Comparison of ENCODE assay signal across 8 cellular contexts in genomic region chr3:49940667-49941249, GRCh38. TPM values are rescaled to one million over a fixed set of nuclear protein-coding genes. Genes with fewer than 3 reads are reported as not detected.
A peak's percentile ranks its signal among the peaks of the same experiment; 100 is the strongest.
DNase-seq lines count a peak whose midpoint lies in the region; ATAC-seq, FAIRE-seq and TF ChIP-seq lines count a peak whose summit lies in the region.

No MANE protein-coding gene starts in this region.

- H3K79me2 ChIP-seq in GM12878 (ENCODE audit: control insufficient read depth, insufficient read depth, low read length) (peaks cover 51% of the 10 kb centered on the region), mesendoderm (ENCODE audit: control insufficient read depth, insufficient read depth, low read length) (peaks cover 39% of the 10 kb centered on the region)

- DNase-seq in A673 (ENCODE audit: low spot score) (no peak), HEK293T (ENCODE audit: extremely low spot score) (no peak), GM12878 (ENCODE audit: low read depth, low spot score) (no peak), mesendoderm (no peak), C1 segment of cervical spinal cord (lab: John Stamatoyannopoulos, UW) (no peak), NCI-H345 (lab: John Stamatoyannopoulos, UW) (no peak), head of caudate nucleus (no peak)

- intact Hi-C loops in A673 (cut with micrococcal nuclease; ENCODE audit: unreplicated experiment), result no loop called here
- intact Hi-C loops in GM12878 (cut with micrococcal nuclease; ENCODE audit: unreplicated experiment), result no loop called here
- intact Hi-C loops in head of caudate nucleus (cut with DNase I), result loop anchor here (10.0 kb wide), 1 partner anchor 154 kb away; no protein-coding TSS in a partner anchor

- no peak for TF ChIP-seq CTCF in A673 (conservative IDR thresholded peaks at IDR 0.05; ENCODE audit: low read depth, low read length)
- TF ChIP-seq CTCF in GM12878 (IDR thresholded peaks at IDR 0.05 in 2 of 3, conservative IDR thresholded peaks at IDR 0.05 in 1 of 3; ENCODE audit: control insufficient read depth in 2 of 3, extremely low read depth in 1 of 3, insufficient read depth in 1 of 3, low read depth in 3 of 3, low read length in 3 of 3), result no peak

- TF ChIP-seq RAD21 in GM12878 (IDR thresholded peaks at IDR 0.05; ENCODE audit: insufficient read depth, low read depth, low read length), result no peak

- FAIRE-seq in GM12878 (lab: Jason Lieb, UNC), result no peak

- peak overlapping the region; percentile 78 for H2BK5ac ChIP-seq in mesendoderm (ENCODE audit: low read length)

- H3K23ac ChIP-seq in mesendoderm (ENCODE audit: low read length), result peak overlapping the region; percentile 100

- H3K4me1 ChIP-seq in A673 (ENCODE audit: insufficient read depth, low read length, poor library complexity, severe bottlenecking) (no peaks in the 10 kb centered on the region), GM12878 (ENCODE audit: control insufficient read depth, insufficient read depth, low read length) (peaks cover 5% of the 10 kb centered on the region; the same call in 1 of the 2 replicates), mesendoderm (ENCODE audit: control insufficient read depth, low read depth, low read length) (peaks cover 5% of the 10 kb centered on the region)

- WGBS in GM12878 (ENCODE audit: insufficient coverage, insufficient replicate concordance, low lambda C conversion rate, missing lambda C conversion rate), result 4% methylated on average over 21 of the region's 23 CpGs
- WGBS in mesendoderm (ENCODE audit: extremely low coverage, insufficient coverage, low lambda C conversion rate), result no CpG with 5 or more reads among the region's 23 CpGs

- peak overlapping the region; percentile 87 for H3K27ac ChIP-seq in A673 (ENCODE audit: low read depth, low read length, poor library complexity, severe bottlenecking)
- H3K27ac ChIP-seq in GM12878 (ENCODE audit: control insufficient read depth, insufficient read depth), result peak overlapping the region; percentile 93
- peak overlapping the region; percentile 94 for H3K27ac ChIP-seq in mesendoderm (ENCODE audit: low read depth, low read length)

- peak overlapping the region; percentile 48 for H2AFZ ChIP-seq in GM12878 (ENCODE audit: control insufficient read depth, low read depth, low read length)

- no peaks in the 10 kb centered on the region for H3K9me3 ChIP-seq in A673 (ENCODE audit: low read depth, low read length, poor library complexity, severe bottlenecking)
- no peaks in the 10 kb centered on the region; the same call in 2 of the 3 replicates for H3K9me3 ChIP-seq in GM12878 (replicated peaks; ENCODE audit: control insufficient read depth, insufficient read depth, low read length)

- no peak for TF ChIP-seq POLR2A in GM12878 (IDR thresholded peaks at IDR 0.05; ENCODE audit: low read depth, low read length)

- no peak for ATAC-seq in GM12878
- no peak for ATAC-seq in HG02884 (IDR thresholded peaks at IDR 0.05; ENCODE audit: unreplicated experiment)

- POLR2A ChIA-PET in A673 (lab: Charles Lee; ENCODE audit: low non-redundant PET) (interaction anchor here (0.6 kb wide), 1 partner anchor 436 kb away, joined by 4 read pairs; no protein-coding TSS in a partner anchor), HEK293T (lab: Yijun Ruan, JAX) (interaction anchor here (1.0 to 2.8 kb wide), 12 partner anchors 9 to 164 kb away, joined by 3 to 72 read pairs (median 6); partner anchors contain the start of genes IP6K1 and MON1A), GM12878 (lab: Charles Lee) (interaction anchor here (0.6 to 4.5 kb wide), 4 partner anchors 10 to 149 kb away, joined by 3 to 38 read pairs (median 8); partner anchors contain the start of gene MON1A)

- no peak for TF ChIP-seq EP300 in GM12878 (IDR thresholded peaks at IDR 0.05; ENCODE audit: borderline replicate concordance in 1 of 2, control insufficient read depth in 1 of 2, low read depth in 2 of 2, low read length in 2 of 2)

- peak overlapping the region; percentile 76 for H3K4me3 ChIP-seq in A673 (ENCODE audit: low read depth, low read length, poor library complexity, severe bottlenecking)
- peak overlapping the region; percentile 97 for H3K4me3 ChIP-seq in GM12878
- H3K4me3 ChIP-seq in mesendoderm (ENCODE audit: low read length), result peak overlapping the region; percentile 100

- no peak overlapping the region for H2BK120ac ChIP-seq in mesendoderm (ENCODE audit: low read depth, low read length)

- H3K4ac ChIP-seq in mesendoderm (ENCODE audit: low read depth, low read length), result peak overlapping the region; percentile 64

- no peak overlapping the region for H2AK5ac ChIP-seq in mesendoderm (ENCODE audit: low read length)

- H4K20me1 ChIP-seq in GM12878 (ENCODE audit: control insufficient read depth, insufficient read depth), result no peaks in the 10 kb centered on the region

- H3K4me2 ChIP-seq in GM12878 (ENCODE audit: control insufficient read depth, insufficient read depth) (peak overlapping the region; percentile 68), mesendoderm (ENCODE audit: low read length) (peak overlapping the region; percentile 94)

- RAD21 ChIA-PET in GM12878 (lab: Charles Lee; ENCODE audit: unreplicated experiment), result interaction anchor here (0.8 to 2.5 kb wide), 6 partner anchors 8 to 138 kb away, joined by 3 to 8 read pairs (median 4); partner anchors contain the start of genes INKA1 and MON1A

- no peaks in the 10 kb centered on the region for H3K27me3 ChIP-seq in A673 (replicated peaks; ENCODE audit: insufficient read depth, low read depth, low read length, poor library complexity)
- no peaks in the 10 kb centered on the region for H3K27me3 ChIP-seq in GM12878 (replicated peaks in 1 of 2; ENCODE audit: control insufficient read depth in 2 of 2, insufficient read depth in 2 of 2, low read length in 1 of 2)
- no peaks in the 10 kb centered on the region for H3K27me3 ChIP-seq in mesendoderm (ENCODE audit: insufficient read depth, low read length, poor library complexity)

- H3K18ac ChIP-seq in mesendoderm (ENCODE audit: low read length), result peak overlapping the region; percentile 57

- SMC1A ChIA-PET in GM12878 (lab: Charles Lee; ENCODE audit: uncharacterized antibody, unreplicated experiment), result interaction anchor here (1.3 to 2.0 kb wide), 3 partner anchors 10 to 127 kb away, joined by 4 to 7 read pairs (median 6); partner anchors contain the start of genes MON1A and UBA7

- H4K5ac ChIP-seq in mesendoderm (ENCODE audit: low read length), result no peak overlapping the region

- H3K9ac ChIP-seq in GM12878 (ENCODE audit: control insufficient read depth, insufficient read depth, low read length) (peak overlapping the region; percentile 94), mesendoderm (ENCODE audit: low read length) (peak overlapping the region; percentile 99)

- in situ Hi-C loops in GM12878 (cut with MboI), result no loop called here

- H2BK15ac ChIP-seq in mesendoderm (replicated peaks; ENCODE audit: low read depth), result no peak overlapping the region

- peaks cover 4% of the 10 kb centered on the region for H3K79me1 ChIP-seq in mesendoderm (ENCODE audit: low read length)

- peak overlapping the region; percentile 99 for H3K56ac ChIP-seq in mesendoderm (ENCODE audit: low read length)

- BruUV-seq in A673 (replicated peaks; lab: Mats Ljungman, UMichigan) (TSS peak; percentile 76), GM12878 (replicated peaks; lab: Mats Ljungman, UMichigan) (TSS peak; percentile 81)

- CTCF ChIA-PET in A673 (lab: Charles Lee) (no interaction called here), HEK293T (lab: Yijun Ruan, JAX) (interaction anchor here (0.6 to 1.0 kb wide), 4 partner anchors 21 to 107 kb away, joined by 3 to 5 read pairs (median 3); no protein-coding TSS in a partner anchor), GM12878 (lab: Yijun Ruan, JAX) (interaction anchor here (0.7 to 1.6 kb wide), 5 partner anchors 7 to 152 kb away, joined by 3 to 5 read pairs (median 4); no protein-coding TSS in a partner anchor)

- no peak overlapping the region for H4K8ac ChIP-seq in mesendoderm (ENCODE audit: low read depth, low read length)

- H3K36me3 ChIP-seq in A673 (ENCODE audit: insufficient read depth, low read length, poor library complexity, severe bottlenecking) (no peaks in the 10 kb centered on the region), GM12878 (ENCODE audit: control insufficient read depth in 2 of 2, insufficient read depth in 2 of 2, low read length in 1 of 2) (no peaks in the 10 kb centered on the region), mesendoderm (ENCODE audit: control insufficient read depth, insufficient read depth, low read length) (no peaks in the 10 kb centered on the region)

RNA-seq across cellular contexts. Expression of gene RBM6, which starts 0.8 kb away (rescaled TPM):
- total RNA-seq in A673 (2021), result 55.9 and 64.3 TPM in 2 replicates
- total RNA-seq in GM12878 (2013; cell fraction: nucleolus; rRNA removed), result 400 and 435 TPM in 2 replicates
- total RNA-seq in GM12878 (2014; rRNA removed), result 56.4 and 62.5 TPM in 2 replicates
- total RNA-seq in GM12878 (2014; rRNA removed; fragmentation: Illumina TruSeq; extraction: Trizol), result 94.1 and 94.6 TPM in 2 replicates
- total RNA-seq in GM12878 (2021), result 66.5 and 72.7 TPM in 2 replicates
- 45.2 TPM for polyA plus RNA-seq in GM12878 (2011; ENCODE audit: low read depth)
- polyA plus RNA-seq in GM12878 (2011; rRNA removed), result 103 and 128 TPM in 2 replicates
- polyA plus RNA-seq in GM12878 (2011; cell fraction: cytosol; rRNA removed), result 50.3 and 56.4 TPM in 2 replicates
- polyA plus RNA-seq in GM12878 (2011; cell fraction: nucleus; rRNA removed), result 317 and 335 TPM in 2 replicates
- polyA plus RNA-seq in GM12878 (2012), result 67.7 and 87.7 TPM in 2 replicates
- polyA plus RNA-seq in GM12878 (2014; fragmentation: Illumina TruSeq; extraction: Trizol), result 102 and 136 TPM in 2 replicates
- 10 to 100 TPM; 45.3 to 84.4 TPM for polyA plus RNA-seq in GM12878 (2014; fragmentation: Nextera tagmentation; extraction: Ambion mirVana)
- 73.6 and 89.8 TPM in 2 replicates for polyA plus RNA-seq in GM12878 (2014; rRNA removed)
- polyA plus RNA-seq in GM12878 (2016; fragmentation: Nextera tagmentation; extraction: Ambion mirVana), result 10 to 100 TPM; 70.6 to 78.2 TPM
- 30.0 and 44.6 TPM in 2 replicates for polyA minus RNA-seq in GM12878 (2011; rRNA and poly(A)+ RNA removed)
- 12.5 and 15.6 TPM in 2 replicates for polyA minus RNA-seq in GM12878 (2011; cell fraction: cytosol; rRNA and poly(A)+ RNA removed)
- polyA minus RNA-seq in GM12878 (2011; cell fraction: nucleus; rRNA and poly(A)+ RNA removed), result 42.7 and 57.8 TPM in 2 replicates
- 55.8 TPM for polyA plus RNA-seq in mesendoderm (2013, experiment 1 of 2)
- 56.4 TPM for polyA plus RNA-seq in mesendoderm (2013, experiment 2 of 2)

RNA-seq across cellular contexts. Expression of gene MON1A, which starts 11.1 kb away (rescaled TPM):
- 7.5 and 7.7 TPM in 2 replicates for total RNA-seq in A673 (2021)
- 4.3 and 4.7 TPM in 2 replicates for total RNA-seq in GM12878 (2013; cell fraction: nucleolus; rRNA removed)
- 9.9 TPM in 2 replicates for total RNA-seq in GM12878 (2014; rRNA removed)
- 2.6 and 3.5 TPM in 2 replicates for total RNA-seq in GM12878 (2014; rRNA removed; fragmentation: Illumina TruSeq; extraction: Trizol)
- total RNA-seq in GM12878 (2021), result 9.0 and 10.3 TPM in 2 replicates
- 1.4 TPM for polyA plus RNA-seq in GM12878 (2011; ENCODE audit: low read depth)
- polyA plus RNA-seq in GM12878 (2011; rRNA removed), result 2.1 and 6.2 TPM in 2 replicates
- 9.8 and 14.4 TPM in 2 replicates for polyA plus RNA-seq in GM12878 (2011; cell fraction: cytosol; rRNA removed)
- 11.7 and 14.4 TPM in 2 replicates for polyA plus RNA-seq in GM12878 (2011; cell fraction: nucleus; rRNA removed)
- 3.3 and 4.2 TPM in 2 replicates for polyA plus RNA-seq in GM12878 (2012)
- 0.98 and 4.0 TPM in 2 replicates for polyA plus RNA-seq in GM12878 (2014; fragmentation: Illumina TruSeq; extraction: Trizol)
- polyA plus RNA-seq in GM12878 (2014; fragmentation: Nextera tagmentation; extraction: Ambion mirVana), result 1 to 10 TPM; 1.3 to 2.4 TPM
- polyA plus RNA-seq in GM12878 (2014; rRNA removed), result 10.3 and 10.8 TPM in 2 replicates
- 10 to 100 TPM in 1 of 2 experiments, 1 to 10 TPM in 1; 9.2 to 10.5 TPM for polyA plus RNA-seq in GM12878 (2016; fragmentation: Nextera tagmentation; extraction: Ambion mirVana)
- polyA minus RNA-seq in GM12878 (2011; rRNA and poly(A)+ RNA removed), result 4.0 and 5.8 TPM in 2 replicates
- 3.9 and 5.7 TPM in 2 replicates for polyA minus RNA-seq in GM12878 (2011; cell fraction: cytosol; rRNA and poly(A)+ RNA removed)
- polyA minus RNA-seq in GM12878 (2011; cell fraction: nucleus; rRNA and poly(A)+ RNA removed), result 1.8 and 5.2 TPM in 2 replicates
- 12.0 TPM for polyA plus RNA-seq in mesendoderm (2013, experiment 1 of 2)
- polyA plus RNA-seq in mesendoderm (2013, experiment 2 of 2), result 11.9 TPM

RNA-seq across cellular contexts. Expression of gene MST1R, which starts 37.1 kb away (rescaled TPM):
- total RNA-seq in A673 (2021) (not detected in 2 replicates), GM12878 (2014; rRNA removed) (1.1 and 1.3 TPM in 2 replicates), GM12878 (2014; rRNA removed; fragmentation: Illumina TruSeq; extraction: Trizol) (0.40 and 1.7 TPM in 2 replicates), GM12878 (2021) (2.3 and 3.0 TPM in 2 replicates)
- total RNA-seq in GM12878 (2013; cell fraction: nucleolus; rRNA removed), result 7.5 and 8.1 TPM in 2 replicates
- 0.59 TPM for polyA plus RNA-seq in GM12878 (2011; ENCODE audit: low read depth)
- polyA plus RNA-seq in GM12878 (2011; rRNA removed) (1.8 and 5.1 TPM in 2 replicates), GM12878 (2014; fragmentation: Illumina TruSeq; extraction: Trizol) (0.35 and 1.1 TPM in 2 replicates), GM12878 (2014; fragmentation: Nextera tagmentation; extraction: Ambion mirVana) (1 to 10 TPM in 1 of 2 experiments, under 1 TPM in 1; 0.68 to 1.2 TPM), GM12878 (2014; rRNA removed) (4.5 and 5.6 TPM in 2 replicates), GM12878 (2016; fragmentation: Nextera tagmentation; extraction: Ambion mirVana) (1 to 10 TPM; 1.3 to 2.2 TPM)
- polyA plus RNA-seq in GM12878 (2011; cell fraction: cytosol; rRNA removed), result 5.1 and 7.9 TPM in 2 replicates
- 64.7 and 74.7 TPM in 2 replicates for polyA plus RNA-seq in GM12878 (2011; cell fraction: nucleus; rRNA removed)
- 0.89 and 1.1 TPM in 2 replicates for polyA plus RNA-seq in GM12878 (2012)
- 6.0 and 9.4 TPM in 2 replicates for polyA minus RNA-seq in GM12878 (2011; rRNA and poly(A)+ RNA removed)
- polyA minus RNA-seq in GM12878 (2011; cell fraction: cytosol; rRNA and poly(A)+ RNA removed), result 4.1 and 4.4 TPM in 2 replicates
- polyA minus RNA-seq in GM12878 (2011; cell fraction: nucleus; rRNA and poly(A)+ RNA removed), result 11.8 and 21.5 TPM in 2 replicates
- 1.7 TPM for polyA plus RNA-seq in mesendoderm (2013, experiment 1 of 2)
- 1.3 TPM for polyA plus RNA-seq in mesendoderm (2013, experiment 2 of 2)
